In the genomic region with DNA sequence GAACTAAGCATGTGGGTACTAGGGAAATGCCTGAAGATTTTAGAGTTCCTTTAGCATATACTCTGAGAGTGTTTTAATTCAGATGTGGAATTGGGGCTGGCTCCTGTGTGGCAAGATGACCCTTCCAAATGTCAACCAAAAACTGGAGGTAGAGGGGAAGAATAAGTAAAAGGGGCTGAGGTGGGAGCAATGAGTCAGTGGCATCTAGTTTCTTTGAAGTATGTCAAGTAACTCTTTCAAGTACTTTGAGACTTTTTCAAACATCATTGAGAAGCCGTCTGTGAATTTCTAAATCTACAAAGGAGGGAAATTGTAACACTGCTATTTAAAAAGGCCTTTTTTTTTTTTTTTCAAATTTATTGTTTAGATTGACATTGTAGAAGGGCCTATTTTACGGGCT, we compare ENCODE assay signal across 23 cellular contexts.
"Had no signal": no experiment of that assay in that cellular context is flagged by ENCODE, and none has a peak within 500 bp of the region (broad histone marks: within the 10 kb centered on the region; RNA-seq: fewer than 3 reads in every experiment).

No MANE protein-coding gene starts in this region.

- H3K4me3 Mint-ChIP-seq: activated CD4-positive, alpha-beta T cell treated with anti-CD3 and anti-CD28 coated beads, Interleukin-2, amount 10 ng/mL, durations not matched to agents 24 days and 14 days; activated naive CD4-positive, alpha-beta T cell treated with anti-CD3 and anti-CD28 coated beads, Interleukin-2, amount 10 ng/mL, durations not matched to agents 7 days and 5 days; WTC11 had no signal

- H3K27ac Mint-ChIP-seq: activated CD4-positive, alpha-beta T cell treated with anti-CD3 and anti-CD28 coated beads, Interleukin-2, amount 10 ng/mL, durations not matched to agents 24 days and 14 days; activated naive CD4-positive, alpha-beta T cell treated with anti-CD3 and anti-CD28 coated beads, Interleukin-2, amount 10 ng/mL, durations not matched to agents 7 days and 5 days; WTC11 had no signal

- DNase-seq: activated CD4-positive, alpha-beta T cell treated with anti-CD3 and anti-CD28 coated beads, Interleukin-2, amount 10 ng/mL, durations not matched to agents 24 days and 14 days; activated CD4-positive, alpha-beta T cell treated with anti-CD3 and anti-CD28 coated beads, Interleukin-2, amount 50 U/mL, for 48 hours; activated CD4-positive, CD25-positive, alpha-beta regulatory T cell treated with anti-CD3 and anti-CD28 coated beads, Interleukin-2, amount 50 U/mL, for 72 hours; activated gamma-delta T cell; activated naive CD4-positive, alpha-beta T cell treated with anti-CD3 and anti-CD28 coated beads, Interleukin-2, amount 10 ng/mL, durations not matched to agents 7 days and 5 days; activated T-cell treated with anti-CD3 and anti-CD28 coated beads for 4 hours; adrenal gland; anterior cingulate cortex; cerebellar nuclear complex; Karpas-422; MM.1S; NCI-H1105; NCI-H1436 treated with DMSO at 0.1 percent for 48 hours; NCI-H187; NCI-H2081; NCI-H446; PC-3; SHP77; SW 1271 had no signal

- H3K9me3 ChIP-seq: adrenal gland, SJSA1 had no signal

- H3K27me3 Mint-ChIP-seq: activated CD4-positive, alpha-beta T cell treated with anti-CD3 and anti-CD28 coated beads, Interleukin-2, amount 10 ng/mL, durations not matched to agents 24 days and 14 days; activated naive CD4-positive, alpha-beta T cell treated with anti-CD3 and anti-CD28 coated beads, Interleukin-2, amount 10 ng/mL, durations not matched to agents 7 days and 5 days had no signal

- ATAC-seq: K562, PC-3, SK-N-SH treated with all-trans-retinoic acid at 6 μM for 48 hours, WTC11 had no signal

- H3K36me3 ChIP-seq: adrenal gland had no signal

- H3K27me3 ChIP-seq: adrenal gland, SJSA1 had no signal

- H3K4me1 ChIP-seq: adrenal gland, SJSA1 had no signal

- H3K4me3 ChIP-seq: adrenal gland, K562, SJSA1 had no signal

- H3K27ac ChIP-seq: adrenal gland, SJSA1 had no signal

- H3K9me3 Mint-ChIP-seq: activated naive CD4-positive, alpha-beta T cell treated with anti-CD3 and anti-CD28 coated beads, Interleukin-2, amount 10 ng/mL, durations not matched to agents 7 days and 5 days; WTC11 had no signal
